ENCODE assay signal across 8 cellular contexts in the genomic region with DNA sequence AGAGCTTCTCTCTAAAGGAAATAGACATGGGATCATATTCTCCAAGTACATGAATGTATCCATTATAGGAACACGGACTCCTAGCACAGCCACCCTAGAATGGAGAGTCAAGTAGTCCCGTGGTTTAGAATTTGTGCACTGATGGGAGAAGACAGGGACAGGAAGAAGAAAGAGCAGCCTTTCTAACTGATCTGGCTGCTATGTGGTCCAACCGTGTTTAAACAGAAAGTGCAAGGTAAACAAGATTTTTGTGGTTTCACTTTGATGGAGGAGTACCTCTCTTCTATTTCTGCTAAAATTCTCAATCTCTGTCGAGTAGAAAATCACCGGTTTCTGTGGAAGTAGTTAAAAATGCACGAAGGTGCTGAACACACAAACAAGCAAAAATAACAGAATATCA.
DNase-seq lines count a peak whose midpoint lies in the region; ATAC-seq and TF ChIP-seq lines count a peak whose summit lies in the region.

No MANE protein-coding gene starts in this region.

- no peaks in the 10 kb centered on the region for H3K79me2 ChIP-seq in PC-9 (ENCODE audit: low read depth)

- H3K27ac Mint-ChIP-seq in activated naive CD4-positive, alpha-beta T cell treated with anti-CD3 and anti-CD28 coated beads, Interleukin-2, amount 10 ng/mL, durations not matched to agents 7 days and 5 days = peak overlapping the region; percentile 74
- peak overlapping the region in 1 of 2 donors; percentile 86 for H3K27ac Mint-ChIP-seq in natural killer cell

- H3K27me3 Mint-ChIP-seq in activated naive CD4-positive, alpha-beta T cell treated with anti-CD3 and anti-CD28 coated beads, Interleukin-2, amount 10 ng/mL, durations not matched to agents 7 days and 5 days = no peaks in the 10 kb centered on the region
- no peaks in the 10 kb centered on the region for H3K27me3 Mint-ChIP-seq in natural killer cell (ENCODE audit: low read depth in 2 of 2)

- H3K9me3 Mint-ChIP-seq in activated naive CD4-positive, alpha-beta T cell treated with anti-CD3 and anti-CD28 coated beads, Interleukin-2, amount 10 ng/mL, durations not matched to agents 7 days and 5 days = no peaks in the 10 kb centered on the region
- H3K9me3 Mint-ChIP-seq in natural killer cell = no peaks in the 10 kb centered on the region

- no peak for TF ChIP-seq POLR2A in Peyer's patch (IDR thresholded peaks at IDR 0.05)

- no peaks in the 10 kb centered on the region for H3K27me3 ChIP-seq in PC-9 (ENCODE audit: insufficient read depth, low read depth)
- H3K27me3 ChIP-seq in Peyer's patch = no peaks in the 10 kb centered on the region

- ATAC-seq in HG02763 (IDR thresholded peaks at IDR 0.05; ENCODE audit: unreplicated experiment) = peak; percentile 95
- ATAC-seq in natural killer cell = peak; percentile 63 to 75 (median 64)

- no peak for TF ChIP-seq CTCF in PC-9 (conservative IDR thresholded peaks at IDR 0.05)
- no peak for TF ChIP-seq CTCF in natural killer cell (IDR thresholded peaks at IDR 0.05)
- no peak for TF ChIP-seq CTCF in Peyer's patch (IDR thresholded peaks at IDR 0.05)

- POLR2A ChIA-PET in PC-9 (lab: Charles Lee; ENCODE audit: unreplicated experiment) = no interaction called here

- H4K20me1 ChIP-seq in PC-9 (ENCODE audit: insufficient read depth) = no peaks in the 10 kb centered on the region

- no TSS peak for BruUV-seq in PC-9 (replicated peaks; lab: Mats Ljungman, UMichigan)

- no peaks in the 10 kb centered on the region for H3K4me1 ChIP-seq in PC-9 (replicated peaks; ENCODE audit: insufficient read depth)
- H3K4me1 ChIP-seq in Peyer's patch = peaks cover 0 to 4% (median 0%) of the 10 kb centered on the region in 4 donors

- no peaks in the 10 kb centered on the region for H3F3A ChIP-seq in PC-9 (ENCODE audit: insufficient read depth, low read depth)

- H3K4me3 ChIP-seq in PC-9 = no peak overlapping the region
- no peak overlapping the region for H3K4me3 ChIP-seq in Peyer's patch

- peak overlapping the region; percentile 28; the same call in 1 of the 2 replicates for H3K4me2 ChIP-seq in PC-9

- peak overlapping the region; percentile 56 for H2AFZ ChIP-seq in PC-9

- H3K36me3 ChIP-seq in PC-9 (ENCODE audit: low read depth) = no peaks in the 10 kb centered on the region
- no peaks in the 10 kb centered on the region for H3K36me3 ChIP-seq in Peyer's patch

- intact Hi-C loops in PC-9 (cut with micrococcal nuclease; ENCODE audit: unreplicated experiment) (no loop called here), natural killer cell (cut with micrococcal nuclease) (loop anchor here (10.0 kb wide), 1 partner anchor 173 kb away; a partner anchor contains a TSS)

- H3K4me3 Mint-ChIP-seq in activated naive CD4-positive, alpha-beta T cell treated with anti-CD3 and anti-CD28 coated beads, Interleukin-2, amount 10 ng/mL, durations not matched to agents 7 days and 5 days = peak overlapping the region; percentile 17
- peak overlapping the region; percentile 77 for H3K4me3 Mint-ChIP-seq in natural killer cell

- peaks cover 16% of the 10 kb centered on the region for H3K4me1 Mint-ChIP-seq in activated naive CD4-positive, alpha-beta T cell treated with anti-CD3 and anti-CD28 coated beads, Interleukin-2, amount 10 ng/mL, durations not matched to agents 7 days and 5 days
- peaks cover 7 to 8% of the 10 kb centered on the region in 2 donors for H3K4me1 Mint-ChIP-seq in natural killer cell

- H3K27ac ChIP-seq in PC-9 = no peak overlapping the region
- no peak overlapping the region for H3K27ac ChIP-seq in Peyer's patch

- H3K9me2 ChIP-seq in PC-9 (ENCODE audit: insufficient read depth) = no peaks in the 10 kb centered on the region

- peak; percentile 23 for DNase-seq in activated naive CD4-positive, alpha-beta T cell treated with anti-CD3 and anti-CD28 coated beads, Interleukin-2, amount 10 ng/mL, durations not matched to agents 7 days and 5 days
- DNase-seq in activated naive CD4-positive, alpha-beta T cell (lab: John Stamatoyannopoulos, UW) = no peak
- DNase-seq in PC-9 = no peak
- DNase-seq in natural killer cell = no peak
- no peak for DNase-seq in SK-N-DZ (ENCODE audit: low spot score)
- DNase-seq in Peyer's patch = no peak
- DNase-seq in retina = no peak

- CTCF ChIA-PET in activated naive CD4-positive, alpha-beta T cell treated with anti-CD3 and anti-CD28 coated beads, Interleukin-2, amount 10 ng/mL, durations not matched to agents 7 days and 5 days (lab: Charles Lee) = no interaction called here
- CTCF ChIA-PET in PC-9 (lab: Charles Lee) = no interaction called here

- H3K9me3 ChIP-seq in PC-9 (ENCODE audit: insufficient read depth, low read depth) (no peaks in the 10 kb centered on the region; the same call in 1 of the 2 replicates), Peyer's patch (no peaks in the 10 kb centered on the region)

- no peaks in the 10 kb centered on the region for H3K36me3 Mint-ChIP-seq in activated naive CD4-positive, alpha-beta T cell treated with anti-CD3 and anti-CD28 coated beads, Interleukin-2, amount 10 ng/mL, durations not matched to agents 7 days and 5 days
- no peaks in the 10 kb centered on the region for H3K36me3 Mint-ChIP-seq in natural killer cell
